21 cellular contexts compared by ENCODE assay signal in genomic region chr12:132529156-132529839, GRCh38.
"Had no signal": no experiment of that assay in that cellular context is flagged by ENCODE, and none has a peak within 500 bp of the region (broad histone marks: within the 10 kb centered on the region; RNA-seq: fewer than 3 reads in every experiment).

No MANE protein-coding gene starts in this region.

- H3K4me3 ChIP-seq: adrenal gland, SK-N-MC had no signal

- H3K4me2 ChIP-seq: KMS-11 had no signal

- H3K27me3 ChIP-seq: adrenal gland had no signal

- H3K9ac ChIP-seq: KMS-11 had no signal

- DNase-seq: activated CD4-positive, alpha-beta T cell treated with anti-CD3 and anti-CD28 coated beads for 4 hours; activated CD8-positive, alpha-beta memory T cell treated with anti-CD3 and anti-CD28 coated beads, Interleukin-2, amount 50 U/mL, for 4 hours; activated CD8-positive, alpha-beta T cell treated with anti-CD3 and anti-CD28 coated beads for 36 hours; activated naive CD4-positive, alpha-beta T cell treated with anti-CD3 and anti-CD28 coated beads, Interleukin-2, amount 50 U/mL, for 16 hours; activated naive CD8-positive, alpha-beta T cell treated with anti-CD3 and anti-CD28 coated beads, Interleukin-2, amount 10 ng/mL, durations not matched to agents 7 days and 5 days; activated T-cell treated with anti-CD3 and anti-CD28 coated beads, Interleukin-2, amount 50 U/mL, for 72 hours; adrenal gland; anterior cingulate cortex; central memory CD4-positive, alpha-beta T cell; NCI-H1092; NCI-H1417 treated with DMSO at 0.1 percent for 48 hours; NCI-H1694; NCI-H2029; NCI-H2107; NCI-H345; NCI-H510A; NCI-H526 treated with DMSO at 0.1 percent for 48 hours; SIG-M5; T-cell had no signal

- H3K9me3 ChIP-seq: adrenal gland had no signal

- H3K27ac ChIP-seq: adrenal gland, KMS-11, SK-N-MC had no signal

- H3K36me3 ChIP-seq: adrenal gland had no signal
